ENCODE assay signal across 8 cellular contexts in the genomic region with DNA sequence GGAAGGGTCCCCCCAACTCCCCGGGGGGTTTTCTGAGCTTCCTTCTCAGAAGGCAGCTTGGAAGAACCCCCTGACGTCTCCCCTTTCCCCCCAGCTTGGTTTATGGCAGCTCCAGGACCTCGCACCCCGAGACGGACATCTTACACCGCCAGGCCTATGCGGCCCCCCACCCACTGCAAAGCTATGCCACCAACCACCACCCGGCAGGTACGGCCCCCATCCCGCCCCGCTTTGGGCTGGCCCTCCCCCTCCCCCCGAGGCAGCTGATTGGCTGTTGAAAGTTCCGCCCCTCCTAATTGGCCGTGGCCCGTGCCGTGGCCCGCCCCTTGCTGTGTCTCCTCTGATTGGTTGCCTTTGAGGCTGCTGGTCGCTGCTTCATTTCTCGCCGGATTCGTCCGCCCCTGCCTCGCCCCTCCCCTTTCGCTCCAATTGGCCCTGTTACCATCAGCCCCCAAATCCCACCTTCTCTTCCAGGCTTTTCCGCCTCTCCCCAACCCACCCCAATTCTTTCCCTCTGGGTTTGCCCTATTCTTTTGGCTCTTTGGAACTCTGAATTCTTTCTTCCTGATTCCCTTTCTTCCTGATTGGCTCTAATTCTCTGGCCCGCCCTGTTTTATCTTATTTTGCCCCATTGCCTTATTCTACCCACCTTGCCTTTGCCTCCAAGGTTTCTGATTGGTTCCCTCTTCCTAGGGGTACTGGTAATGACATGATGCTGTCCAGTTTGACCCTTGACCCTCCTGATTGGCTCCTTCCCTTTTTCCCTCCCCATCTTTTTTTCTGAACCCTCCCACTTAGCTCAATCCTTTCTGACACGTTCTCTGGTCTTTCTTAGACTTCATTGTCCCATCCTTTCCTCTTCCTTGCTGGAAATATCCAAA. TPM values are rescaled to one million over a fixed set of nuclear protein-coding genes. Genes with fewer than 3 reads are reported as not detected.
DNase-seq lines count a peak whose midpoint lies in the region; ATAC-seq, FAIRE-seq and TF ChIP-seq lines count a peak whose summit lies in the region.

No MANE protein-coding gene starts in this region.

- peaks cover 13% of the 10 kb centered on the region for H3K4me1 ChIP-seq in OCI-LY3 (ENCODE audit: low read length)

- H3K4me3 ChIP-seq in OCI-LY3 (ENCODE audit: low read length): peak overlapping the region; percentile 77
- peak overlapping the region; percentile 96 for H3K4me3 ChIP-seq in epithelial cell of proximal tubule (ENCODE audit: low read depth, low read length)

- peaks cover 31% of the 10 kb centered on the region for H3K36me3 ChIP-seq in OCI-LY3 (replicated peaks; ENCODE audit: low read depth, low read length)

- H3K9me3 ChIP-seq in OCI-LY3 (ENCODE audit: insufficient read depth, low read length): no peaks in the 10 kb centered on the region

- peak overlapping the region; percentile 87 for H3K9ac ChIP-seq in OCI-LY3 (ENCODE audit: low read length)

- no peak overlapping the region for H2AFZ ChIP-seq in OCI-LY3 (ENCODE audit: low read depth, low read length)

- H3K4me2 ChIP-seq in OCI-LY3 (ENCODE audit: low read length): peak overlapping the region; percentile 83

- peak overlapping the region; percentile 88 for H3K27ac ChIP-seq in OCI-LY3 (ENCODE audit: low read length)

- DNase-seq in activated T-cell treated with anti-CD3 and anti-CD28 coated beads, Interleukin-2, amount 50 U/mL, for 1 hour: peak; percentile 90
- no peak for DNase-seq in epithelial cell of proximal tubule (ENCODE audit: low read depth)
- peak; percentile 94 for DNase-seq in mucosa of gallbladder (ENCODE audit: low spot score)
- DNase-seq in stimulated activated CD8-positive, alpha-beta memory T cell treated with anti-CD3 and anti-CD28 coated beads, Interleukin-2, amount 100 ng/mL, for 48 hours (ENCODE audit: low read depth in 2 of 2): peak; percentile 91 to 92

- no peaks in the 10 kb centered on the region; the same call in 1 of the 2 replicates for H3K27me3 ChIP-seq in OCI-LY3 (ENCODE audit: low read depth, low read length)

- peak; percentile 50 for ATAC-seq in GM18868 (IDR thresholded peaks at IDR 0.05; ENCODE audit: unreplicated experiment)
- peak; percentile 36 for ATAC-seq in HG03521 (IDR thresholded peaks at IDR 0.05; ENCODE audit: unreplicated experiment)

- H4K20me1 ChIP-seq in OCI-LY3 (ENCODE audit: insufficient read depth, low read length): peaks cover 11% of the 10 kb centered on the region

- peaks cover 48% of the 10 kb centered on the region for H3K79me2 ChIP-seq in OCI-LY3 (ENCODE audit: low read length)

- FAIRE-seq in A204.1 (lab: Jason Lieb, UNC): peak; percentile 72

- TF ChIP-seq CTCF in OCI-LY3 (IDR thresholded peaks at IDR 0.05; ENCODE audit: low read depth, low read length) (no peak), epithelial cell of proximal tubule (conservative IDR thresholded peaks at IDR 0.05; ENCODE audit: low read depth, low read length) (no peak)

RNA-seq across cellular contexts. Expression of gene PRR12, which starts 2.5 kb away (rescaled TPM):
- total RNA-seq in epithelial cell of proximal tubule (6.7 and 7.8 TPM in 2 replicates), mucosa of gallbladder (42.7 TPM)

RNA-seq across cellular contexts. Expression of gene PRRG2, which starts 12.4 kb away (rescaled TPM):
- total RNA-seq in epithelial cell of proximal tubule: 0.87 and 1.0 TPM in 2 replicates
- 18.2 TPM for total RNA-seq in mucosa of gallbladder

RNA-seq across cellular contexts. Expression of gene NOSIP, which starts 13.1 kb away (rescaled TPM):
- total RNA-seq in epithelial cell of proximal tubule: 82.4 and 168 TPM in 2 replicates
- total RNA-seq in mucosa of gallbladder: 56.3 TPM

RNA-seq across cellular contexts. Expression of gene RRAS, which starts 46.5 kb away (rescaled TPM):
- total RNA-seq in epithelial cell of proximal tubule: 33.5 and 67.2 TPM in 2 replicates
- total RNA-seq in mucosa of gallbladder: 96.1 TPM

RNA-seq across cellular contexts. Expression of gene SCAF1, which starts 48.5 kb away (rescaled TPM):
- total RNA-seq in epithelial cell of proximal tubule (51.0 and 54.8 TPM in 2 replicates), mucosa of gallbladder (86.0 TPM)
